19 cellular contexts compared by ENCODE assay signal in genomic region chr1:2028870-2029560, GRCh38. TPM values are rescaled to one million over a fixed set of nuclear protein-coding genes. Genes with fewer than 3 reads are reported as not detected.
DNase-seq lines count a peak whose midpoint lies in the region; ATAC-seq, FAIRE-seq and TF ChIP-seq lines count a peak whose summit lies in the region.
"Had no signal": no experiment of that assay in that cellular context is flagged by ENCODE, and none has a peak within 500 bp of the region (broad histone marks: within the 10 kb centered on the region; RNA-seq: fewer than 3 reads in every experiment).

No MANE protein-coding gene starts in this region.

- H3K23me2 ChIP-seq in H1 (ENCODE audit: low read depth, low read length): no peaks in the 10 kb centered on the region

- H2BK15ac ChIP-seq in H1 (ENCODE audit: low read length): 0 out of 2 replicates have a peak overlapping the region, but pooled peaks have one; percentile 19

- H4K91ac ChIP-seq in H1 (replicated peaks; ENCODE audit: insufficient read length, low read length): no peak overlapping the region

- H3K79me1 ChIP-seq in H1 (ENCODE audit: low read depth, low read length): no peaks in the 10 kb centered on the region

- no peak overlapping the region for H3K23ac ChIP-seq in H1 (ENCODE audit: insufficient read length)

- H4K8ac ChIP-seq in H1 (ENCODE audit: extremely low read depth, insufficient read depth, low read length): no peak overlapping the region

- H3K27me3 ChIP-seq in H1 (replicated peaks in 1 of 4; ENCODE audit: control insufficient read depth in 3 of 4, extremely low read depth in 1 of 4, insufficient read depth in 3 of 4, low read length in 3 of 4): no peaks in the 10 kb centered on the region

- H3K9me3 ChIP-seq in KOPT-K1 (ENCODE audit: insufficient read depth, low read length, poor library complexity, severe bottlenecking): no peaks in the 10 kb centered on the region
- H3K9me3 ChIP-seq in H1 (ENCODE audit: insufficient read depth in 2 of 2, low read depth in 1 of 2, low read length in 1 of 2): no peaks in the 10 kb centered on the region
- H3K9me3 ChIP-seq: HAP-1 had no signal

- no peak for ATAC-seq in activated naive CD8-positive, alpha-beta T cell treated with anti-CD3 and anti-CD28 coated beads, Interleukin-2, amount 10 ng/mL, durations not matched to agents 7 days and 5 days (ENCODE audit: low read depth)
- ATAC-seq in GM19395 (IDR thresholded peaks at IDR 0.05; ENCODE audit: unreplicated experiment): no peak

- H2AFZ ChIP-seq in H1 (ENCODE audit: low read length): no peak overlapping the region

- no peak overlapping the region for H3K4me3 Mint-ChIP-seq in activated naive CD8-positive, alpha-beta T cell treated with anti-CD3 and anti-CD28 coated beads, Interleukin-2, amount 10 ng/mL, durations not matched to agents 7 days and 5 days
- no peak overlapping the region for H3K4me3 Mint-ChIP-seq in activated naive CD8-positive, alpha-beta T cell treated with anti-CD3 and anti-CD28 coated beads for 36 hours
- H3K4me3 Mint-ChIP-seq: CD4-positive, alpha-beta memory T cell had no signal

- 96% methylated on average over 25 of the region's 26 CpGs; no CpG with 5 or more reads in 1 of the 2 experiments for WGBS in H1 (ENCODE audit: extremely low coverage in 1 of 2, insufficient coverage in 1 of 2, insufficient read length in 1 of 2, insufficient replicate concordance in 2 of 2, low coverage in 1 of 2, low lambda C conversion rate in 2 of 2, missing lambda C conversion rate in 1 of 2), 2 experiments

- H2BK20ac ChIP-seq in H1 (ENCODE audit: low read length): no peak overlapping the region

- no peak overlapping the region for H3K4me2 ChIP-seq in H1 (ENCODE audit: insufficient read depth in 1 of 2, low read depth in 2 of 2, low read length in 2 of 2)

- H3K9me3 Mint-ChIP-seq in activated naive CD8-positive, alpha-beta T cell treated with anti-CD3 and anti-CD28 coated beads, Interleukin-2, amount 10 ng/mL, durations not matched to agents 7 days and 5 days: no peaks in the 10 kb centered on the region
- H3K9me3 Mint-ChIP-seq in activated naive CD8-positive, alpha-beta T cell treated with anti-CD3 and anti-CD28 coated beads for 36 hours: no peaks in the 10 kb centered on the region
- H3K9me3 Mint-ChIP-seq: CD4-positive, alpha-beta memory T cell had no signal

- H3K9ac ChIP-seq in H1 (replicated peaks in 1 of 4; ENCODE audit: extremely low read depth in 1 of 4, low read depth in 3 of 4, low read length in 3 of 4): no peak overlapping the region

- no peak overlapping the region for H3K18ac ChIP-seq in H1 (ENCODE audit: extremely low read depth, low read length)

- no peak overlapping the region for H2AK5ac ChIP-seq in H1 (ENCODE audit: low read depth, low read length)

- no peaks in the 10 kb centered on the region for H3K36me3 Mint-ChIP-seq in activated naive CD8-positive, alpha-beta T cell treated with anti-CD3 and anti-CD28 coated beads, Interleukin-2, amount 10 ng/mL, durations not matched to agents 7 days and 5 days
- no peaks in the 10 kb centered on the region for H3K36me3 Mint-ChIP-seq in activated naive CD8-positive, alpha-beta T cell treated with anti-CD3 and anti-CD28 coated beads for 36 hours
- H3K36me3 Mint-ChIP-seq: CD4-positive, alpha-beta memory T cell had no signal

- peak overlapping the region; percentile 57 for H3K27ac ChIP-seq in KOPT-K1 (ENCODE audit: low read depth, low read length, poor library complexity, severe bottlenecking)
- H3K27ac ChIP-seq in H1 (ENCODE audit: low read depth, low read length): no peak overlapping the region
- H3K27ac ChIP-seq: C4-2B had no signal

- no peak overlapping the region for H4K5ac ChIP-seq in H1 (ENCODE audit: insufficient read length, low read depth, low read length)

- no peaks in the 10 kb centered on the region for H4K20me1 ChIP-seq in H1 (replicated peaks in 1 of 2; ENCODE audit: control insufficient read depth in 1 of 2, insufficient read depth in 2 of 2, low read length in 2 of 2)

- no peak overlapping the region for H3K4ac ChIP-seq in H1 (replicated peaks; ENCODE audit: insufficient read length, low read depth, low read length)

- no peak for TF ChIP-seq EP300 in H1 (IDR thresholded peaks at IDR 0.05; ENCODE audit: borderline replicate concordance in 1 of 2, low read depth in 2 of 2, low read length in 2 of 2)

- CTCF ChIA-PET in H1 (lab: Charles Lee; ENCODE audit: partially characterized antibody): interaction anchor here (0.5 to 8.8 kb wide), 3 partner anchors 16 to 79 kb away, joined by 3 to 92 read pairs (median 10); no protein-coding TSS in a partner anchor

- no peak overlapping the region for H3K14ac ChIP-seq in H1 (ENCODE audit: insufficient read length)

- TF ChIP-seq POLR2A in H1 (IDR thresholded peaks at IDR 0.05; ENCODE audit: control extremely low read depth in 1 of 2, low read depth in 2 of 2, low read length in 2 of 2): no peak

- no peak overlapping the region for H3K4me3 ChIP-seq in H1 (ENCODE audit: extremely low read depth in 1 of 4, insufficient read depth in 2 of 4, low read depth in 3 of 4, low read length in 4 of 4)
- H3K4me3 ChIP-seq: HAP-1 had no signal

- H3K36me3 ChIP-seq in KOPT-K1 (ENCODE audit: insufficient read depth, low read length) (no peaks in the 10 kb centered on the region), H1 (ENCODE audit: control insufficient read depth in 2 of 4, insufficient read depth in 4 of 4, low read length in 3 of 4) (no peaks in the 10 kb centered on the region)
- H3K36me3 ChIP-seq: HAP-1 had no signal

- no peak for TF ChIP-seq RAD21 in H1 (IDR thresholded peaks at IDR 0.05 in 1 of 2, conservative IDR thresholded peaks at IDR 0.05 in 1 of 2; ENCODE audit: low read depth in 2 of 2, low read length in 2 of 2)

- no peak for TF ChIP-seq CTCF in H1 (IDR thresholded peaks at IDR 0.05; ENCODE audit: control extremely low read depth in 1 of 3, insufficient read depth in 1 of 3, low read depth in 1 of 3, low read length in 3 of 3)

- no peaks in the 10 kb centered on the region for H3K79me2 ChIP-seq in H1 (ENCODE audit: control insufficient read depth in 1 of 2, insufficient read depth in 2 of 2, low read length in 2 of 2)

- peaks cover 0 to 10% (median 4%) of the 10 kb centered on the region in 4 experiments; a peak in 3 of 7 replicates for H3K4me1 ChIP-seq in H1 (replicated peaks in 1 of 4; ENCODE audit: control insufficient read depth in 3 of 4, insufficient read depth in 4 of 4, low read length in 3 of 4)
- H3K4me1 ChIP-seq: HAP-1 had no signal

- no peak overlapping the region for H2BK120ac ChIP-seq in H1 (replicated peaks; ENCODE audit: low read depth, low read length)

- no peak overlapping the region for H3K56ac ChIP-seq in H1 (replicated peaks; ENCODE audit: insufficient read length, low read depth, low read length)

- FAIRE-seq in H1 (lab: Jason Lieb, UNC): no peak

- DNase-seq in activated naive CD8-positive, alpha-beta T cell treated with anti-CD3 and anti-CD28 coated beads, Interleukin-2, amount 10 ng/mL, durations not matched to agents 7 days and 5 days: peak; percentile 29
- DNase-seq in activated naive CD8-positive, alpha-beta T cell treated with anti-CD3 and anti-CD28 coated beads for 36 hours: no peak
- no peak for DNase-seq in H1 (ENCODE audit: low read depth in 1 of 2, low spot score in 2 of 2)
- DNase-seq in CD1c-positive myeloid dendritic cell (ENCODE audit: extremely low spot score): no peak
- no peak for DNase-seq in HuH-7.5 (ENCODE audit: low spot score)
- DNase-seq: 8988T; CD4-positive, alpha-beta memory T cell; DMS153; DMS79; GF-D8 had no signal

- peaks cover 2% of the 10 kb centered on the region for H3K27me3 Mint-ChIP-seq in activated naive CD8-positive, alpha-beta T cell treated with anti-CD3 and anti-CD28 coated beads, Interleukin-2, amount 10 ng/mL, durations not matched to agents 7 days and 5 days
- peaks cover 1% of the 10 kb centered on the region for H3K27me3 Mint-ChIP-seq in activated naive CD8-positive, alpha-beta T cell treated with anti-CD3 and anti-CD28 coated beads for 36 hours

- POLR2A ChIA-PET in activated naive CD8-positive, alpha-beta T cell treated with anti-CD3 and anti-CD28 coated beads, Interleukin-2, amount 10 ng/mL, durations not matched to agents 7 days and 5 days (lab: Charles Lee): no interaction called here
- POLR2A ChIA-PET in H1 (lab: Charles Lee; ENCODE audit: partially characterized antibody): interaction anchor here (2.7 to 3.1 kb wide), 2 partner anchors 9 to 18 kb away, joined by 6 to 11 read pairs; partner anchors contain the start of gene GABRD

- no peak overlapping the region for H2BK5ac ChIP-seq in H1 (ENCODE audit: low read depth, low read length)

- H3K4me1 Mint-ChIP-seq in activated naive CD8-positive, alpha-beta T cell treated with anti-CD3 and anti-CD28 coated beads, Interleukin-2, amount 10 ng/mL, durations not matched to agents 7 days and 5 days: no peaks in the 10 kb centered on the region
- H3K4me1 Mint-ChIP-seq in activated naive CD8-positive, alpha-beta T cell treated with anti-CD3 and anti-CD28 coated beads for 36 hours: no peaks in the 10 kb centered on the region
- H3K4me1 Mint-ChIP-seq: CD4-positive, alpha-beta memory T cell had no signal

- no peak overlapping the region for H2BK12ac ChIP-seq in H1 (ENCODE audit: low read depth, low read length)

- H3K27ac Mint-ChIP-seq in activated naive CD8-positive, alpha-beta T cell treated with anti-CD3 and anti-CD28 coated beads, Interleukin-2, amount 10 ng/mL, durations not matched to agents 7 days and 5 days: no peak overlapping the region
- no peak overlapping the region for H3K27ac Mint-ChIP-seq in activated naive CD8-positive, alpha-beta T cell treated with anti-CD3 and anti-CD28 coated beads for 36 hours
- H3K27ac Mint-ChIP-seq: CD4-positive, alpha-beta memory T cell had no signal

RNA-seq across cellular contexts. Expression of gene GABRD, which starts 9.9 kb away (rescaled TPM):
- total RNA-seq in activated naive CD8-positive, alpha-beta T cell treated with anti-CD3 and anti-CD28 coated beads, Interleukin-2, amount 10 ng/mL, durations not matched to agents 7 days and 5 days: not detected
- not detected for total RNA-seq in activated naive CD8-positive, alpha-beta T cell treated with anti-CD3 and anti-CD28 coated beads for 36 hours
- total RNA-seq in H1 (2021; fragmentation: NEBNext Ultra II Directional; extraction: Animal tissue kit (Norgen Biotek cat#: 25700)): 1.8 and 1.9 TPM in 2 replicates
- 3.0 and 3.3 TPM in 2 replicates for polyA plus RNA-seq in H1 (2011; rRNA removed)
- 2.9 TPM for polyA plus RNA-seq in H1 (2011; cell fraction: cytosol; rRNA removed)
- polyA plus RNA-seq in H1 (2011; cell fraction: nucleus; rRNA removed): 12.6 TPM
- polyA plus RNA-seq in H1 (2012, experiment 1 of 2): 1.7 to 3.4 TPM (median 2.7 TPM) in 4 replicates
- polyA plus RNA-seq in H1 (2012, experiment 2 of 2): 3.2 TPM
- polyA plus RNA-seq in H1 (2013, experiment 1 of 2): 1.6 TPM
- polyA plus RNA-seq in H1 (2013, experiment 2 of 2): 1.5 TPM
- 2.0 and 2.4 TPM in 2 replicates for polyA minus RNA-seq in H1 (2011; rRNA and poly(A)+ RNA removed)
- 1.8 TPM for polyA minus RNA-seq in H1 (2011; cell fraction: cytosol; rRNA and poly(A)+ RNA removed)
- polyA minus RNA-seq in H1 (2011; cell fraction: nucleus; rRNA and poly(A)+ RNA removed): 1.2 TPM
- total RNA-seq: A673; CD4-positive, alpha-beta memory T cell; Daoy; HT-29 had no signal
- polyA plus RNA-seq: AG04450; CD4-positive, alpha-beta memory T cell had no signal

RNA-seq across cellular contexts. Expression of gene PRKCZ, which starts 21.2 kb away (rescaled TPM):
- total RNA-seq in activated naive CD8-positive, alpha-beta T cell treated with anti-CD3 and anti-CD28 coated beads, Interleukin-2, amount 10 ng/mL, durations not matched to agents 7 days and 5 days: 10 to 100 TPM; 24.3 to 24.4 TPM
- 10 to 100 TPM; 11.1 to 13.0 TPM for total RNA-seq in activated naive CD8-positive, alpha-beta T cell treated with anti-CD3 and anti-CD28 coated beads for 36 hours
- total RNA-seq in H1 (2021; fragmentation: NEBNext Ultra II Directional; extraction: Animal tissue kit (Norgen Biotek cat#: 25700)): 45.1 and 49.4 TPM in 2 replicates
- polyA plus RNA-seq in H1 (2011; rRNA removed): 37.4 and 55.9 TPM in 2 replicates
- 46.4 TPM for polyA plus RNA-seq in H1 (2011; cell fraction: cytosol; rRNA removed)
- 136 TPM for polyA plus RNA-seq in H1 (2011; cell fraction: nucleus; rRNA removed)
- 43.5 to 47.4 TPM (median 45.9 TPM) in 4 replicates for polyA plus RNA-seq in H1 (2012, experiment 1 of 2)
- polyA plus RNA-seq in H1 (2012, experiment 2 of 2): 43.8 TPM
- polyA plus RNA-seq in H1 (2013, experiment 1 of 2): 26.2 TPM
- 26.6 TPM for polyA plus RNA-seq in H1 (2013, experiment 2 of 2)
- 26.1 and 68.1 TPM in 2 replicates for polyA minus RNA-seq in H1 (2011; rRNA and poly(A)+ RNA removed)
- 23.0 TPM for polyA minus RNA-seq in H1 (2011; cell fraction: cytosol; rRNA and poly(A)+ RNA removed)
- 32.2 TPM for polyA minus RNA-seq in H1 (2011; cell fraction: nucleus; rRNA and poly(A)+ RNA removed)

RNA-seq across cellular contexts. Expression of gene CFAP74, which starts 25.4 kb away (rescaled TPM):
- total RNA-seq in activated naive CD8-positive, alpha-beta T cell treated with anti-CD3 and anti-CD28 coated beads, Interleukin-2, amount 10 ng/mL, durations not matched to agents 7 days and 5 days: not detected
- total RNA-seq in activated naive CD8-positive, alpha-beta T cell treated with anti-CD3 and anti-CD28 coated beads for 36 hours: under 1 TPM; 0.31 to 0.46 TPM
- 0.20 and 0.33 TPM in 2 replicates for total RNA-seq in H1 (2021; fragmentation: NEBNext Ultra II Directional; extraction: Animal tissue kit (Norgen Biotek cat#: 25700))
- 0.09 and 0.22 TPM in 2 replicates for polyA plus RNA-seq in H1 (2011; rRNA removed)
- 0.14 TPM for polyA plus RNA-seq in H1 (2011; cell fraction: cytosol; rRNA removed)
- 1.3 TPM for polyA plus RNA-seq in H1 (2011; cell fraction: nucleus; rRNA removed)
- polyA plus RNA-seq in H1 (2012, experiment 1 of 2): 0.15 to 0.23 TPM (median 0.23 TPM) in 3 of 4 replicates, not detected in the other
- 0.39 TPM for polyA plus RNA-seq in H1 (2012, experiment 2 of 2)
- polyA plus RNA-seq in H1 (2013, experiment 1 of 2): 0.12 TPM
- 0.06 TPM for polyA plus RNA-seq in H1 (2013, experiment 2 of 2)
- 0.06 and 0.10 TPM in 2 replicates for polyA minus RNA-seq in H1 (2011; rRNA and poly(A)+ RNA removed)
- polyA minus RNA-seq in H1 (2011; cell fraction: cytosol; rRNA and poly(A)+ RNA removed): not detected
- polyA minus RNA-seq in H1 (2011; cell fraction: nucleus; rRNA and poly(A)+ RNA removed): 0.50 TPM
- total RNA-seq: A673; CD4-positive, alpha-beta memory T cell; Daoy; H4; HT-29 had no signal
- polyA plus RNA-seq: AG04450; CD4-positive, alpha-beta memory T cell had no signal
